In genomic region chr6:142633317-142633716, GRCh38 we compare ENCODE assay signal across 18 cellular contexts.
"Had no signal": no experiment of that assay in that cellular context is flagged by ENCODE, and none has a peak within 500 bp of the region (broad histone marks: within the 10 kb centered on the region; RNA-seq: fewer than 3 reads in every experiment).

No MANE protein-coding gene starts in this region.

- H3K27me3 ChIP-seq: dorsolateral prefrontal cortex, esophagus muscularis mucosa, foreskin keratinocyte, gastroesophageal sphincter, heart left ventricle, hepatocyte, left lung had no signal

- ATAC-seq: foreskin keratinocyte; gastroesophageal sphincter; heart left ventricle; left cardiac atrium; left lung; left ventricle myocardium superior; lower lobe of right lung; naive thymus-derived CD8-positive, alpha-beta T cell had no signal

- DNase-seq: dermis blood vessel endothelial cell; dorsolateral prefrontal cortex; effector CD4-positive, alpha-beta T cell; effector memory CD4-positive, alpha-beta T cell; foreskin keratinocyte; heart left ventricle; hypothalamus; left cardiac atrium; left lung; left ventricle myocardium superior; lower lobe of right lung; mesendoderm; midbrain; naive thymus-derived CD8-positive, alpha-beta T cell had no signal

- H3K4me3 ChIP-seq: coronary artery, dorsolateral prefrontal cortex, esophagus muscularis mucosa, gastroesophageal sphincter, heart left ventricle, hepatocyte, left lung, lower lobe of right lung had no signal

- H3K36me3 ChIP-seq: esophagus muscularis mucosa, gastroesophageal sphincter, heart left ventricle, left lung, lower lobe of right lung had no signal

- H3K4me1 ChIP-seq: esophagus muscularis mucosa, gastroesophageal sphincter, heart left ventricle, left lung, lower lobe of right lung had no signal

- H3K4me3 Mint-ChIP-seq: naive thymus-derived CD8-positive, alpha-beta T cell had no signal

- H3K27ac ChIP-seq: coronary artery, dorsolateral prefrontal cortex, esophagus muscularis mucosa, foreskin keratinocyte, gastroesophageal sphincter, heart left ventricle, hepatocyte, left lung, lower lobe of right lung had no signal

- H3K9me3 Mint-ChIP-seq: naive thymus-derived CD8-positive, alpha-beta T cell had no signal

- H3K27ac Mint-ChIP-seq: naive thymus-derived CD8-positive, alpha-beta T cell had no signal

- H3K9me3 ChIP-seq: esophagus muscularis mucosa, gastroesophageal sphincter, heart left ventricle, left lung, lower lobe of right lung had no signal

- H3K36me3 Mint-ChIP-seq: naive thymus-derived CD8-positive, alpha-beta T cell had no signal
